In genomic region chrX:45769919-45770582, GRCh38 we compare ENCODE assay signal across 8 cellular contexts.
DNase-seq lines count a peak whose midpoint lies in the region; ATAC-seq and TF ChIP-seq lines count a peak whose summit lies in the region.

No MANE protein-coding gene starts in this region.

- ATAC-seq in HG03175 (IDR thresholded peaks at IDR 0.05; ENCODE audit: unreplicated experiment): peak; percentile 88
- peak; percentile 74 for ATAC-seq in thoracic aorta (ENCODE audit: insufficient number of reproducible peaks, low FRiP score, low read depth)

- peak in 3 of 5 donors; percentile 20 to 46 (median 32) for DNase-seq in CD4-positive, alpha-beta memory T cell
- DNase-seq in GM19238 (ENCODE audit: insufficient read length, low spot score): peak; percentile 19
- DNase-seq in SW 1271 (lab: John Stamatoyannopoulos, UW): peak; percentile 42 to 79
- DNase-seq in dermis blood vessel endothelial cell: peak; percentile 92
- DNase-seq in midbrain (lab: John Stamatoyannopoulos, UW): peak; percentile 37
- DNase-seq in thoracic aorta (ENCODE audit: low spot score): peak; percentile 26
- no peak for DNase-seq in endothelial cell (ENCODE audit: low spot score)

- H3K4me3 Mint-ChIP-seq in CD4-positive, alpha-beta memory T cell: peak overlapping the region; percentile 85 to 95 (median 90)
- no peak overlapping the region for H3K4me3 Mint-ChIP-seq in endothelial cell (ENCODE audit: unreplicated experiment)

- H3K27me3 Mint-ChIP-seq in CD4-positive, alpha-beta memory T cell: no peaks in the 10 kb centered on the region
- no peaks in the 10 kb centered on the region for H3K27me3 Mint-ChIP-seq in endothelial cell (ENCODE audit: unreplicated experiment)

- intact Hi-C loops in CD4-positive, alpha-beta memory T cell (cut with micrococcal nuclease): loop anchor here (1.0 to 2.0 kb wide), 2 partner anchors 11 to 37 kb away; no protein-coding TSS in a partner anchor

- H3K27ac Mint-ChIP-seq in CD4-positive, alpha-beta memory T cell: peak overlapping the region; percentile 89 to 95 (median 94)
- H3K27ac Mint-ChIP-seq in endothelial cell (ENCODE audit: unreplicated experiment): no peak overlapping the region

- H3K4me3 ChIP-seq in CD4-positive, alpha-beta memory T cell (ENCODE audit: low read length in 2 of 2): peak overlapping the region; percentile 55 to 68
- peak overlapping the region; percentile 70 for H3K4me3 ChIP-seq in thoracic aorta

- no peaks in the 10 kb centered on the region for H3K9me3 Mint-ChIP-seq in CD4-positive, alpha-beta memory T cell
- H3K9me3 Mint-ChIP-seq in endothelial cell (ENCODE audit: unreplicated experiment): no peaks in the 10 kb centered on the region

- H3K4me1 Mint-ChIP-seq in CD4-positive, alpha-beta memory T cell: peaks cover 28 to 80% (median 49%) of the 10 kb centered on the region in 4 donors
- H3K4me1 Mint-ChIP-seq in endothelial cell (ENCODE audit: unreplicated experiment): peaks cover 26% of the 10 kb centered on the region

- H3K36me3 Mint-ChIP-seq in CD4-positive, alpha-beta memory T cell: peaks cover 0 to 14% of the 10 kb centered on the region in 2 donors
- H3K36me3 Mint-ChIP-seq in endothelial cell (ENCODE audit: low read depth, unreplicated experiment): no peaks in the 10 kb centered on the region

- H3K36me3 ChIP-seq in CD4-positive, alpha-beta memory T cell (ENCODE audit: insufficient read depth, low read length): no peaks in the 10 kb centered on the region
- no peaks in the 10 kb centered on the region for H3K36me3 ChIP-seq in thoracic aorta

- peak overlapping the region; percentile 74 for H3K27ac ChIP-seq in CD4-positive, alpha-beta memory T cell (ENCODE audit: low read depth, low read length)
- peak overlapping the region; percentile 66 to 75 for H3K27ac ChIP-seq in thoracic aorta

- CTCF ChIA-PET in CD4-positive, alpha-beta memory T cell (lab: Charles Lee; ENCODE audit: partially characterized antibody): interaction anchor here (1.3 to 2.3 kb wide), 5 partner anchors 10 to 37 kb away, joined by 3 to 10 read pairs (median 6); no protein-coding TSS in a partner anchor

- POLR2A ChIA-PET in CD4-positive, alpha-beta memory T cell (lab: Charles Lee; ENCODE audit: partially characterized antibody): interaction anchor here (0.7 to 10.5 kb wide), 8 partner anchors 8 to 78 kb away, joined by 3 to 189 read pairs (median 8); no protein-coding TSS in a partner anchor

- peaks cover 63% of the 10 kb centered on the region for H3K4me1 ChIP-seq in CD4-positive, alpha-beta memory T cell (ENCODE audit: insufficient read depth, low read length)
- peaks cover 4 to 14% of the 10 kb centered on the region in 2 donors for H3K4me1 ChIP-seq in thoracic aorta (ENCODE audit: control insufficient read depth in 1 of 2, low read depth in 2 of 2)

- no peak for TF ChIP-seq CTCF in thoracic aorta (IDR thresholded peaks at IDR 0.05)
- no peak for TF ChIP-seq CTCF in endothelial cell (IDR thresholded peaks at IDR 0.05; ENCODE audit: unreplicated experiment)

- H3K9me3 ChIP-seq in CD4-positive, alpha-beta memory T cell (ENCODE audit: control insufficient read depth in 1 of 2, low read length in 2 of 2): no peaks in the 10 kb centered on the region
- no peaks in the 10 kb centered on the region for H3K9me3 ChIP-seq in thoracic aorta

- H3K27me3 ChIP-seq in CD4-positive, alpha-beta memory T cell (ENCODE audit: insufficient read depth, low read length): no peaks in the 10 kb centered on the region
- no peaks in the 10 kb centered on the region for H3K27me3 ChIP-seq in thoracic aorta (replicated peaks; ENCODE audit: insufficient read depth)
